ENCODE assay signal across 25 cellular contexts in genomic region chr1:31906557-31906956, GRCh38.
"Had no signal": no experiment of that assay in that cellular context is flagged by ENCODE, and none has a peak within 500 bp of the region (broad histone marks: within the 10 kb centered on the region; RNA-seq: fewer than 3 reads in every experiment).

No MANE protein-coding gene starts in this region.

- H3K4me3 ChIP-seq: esophagus muscularis mucosa, heart right ventricle, left lung, lung, pancreas, prostate gland, skin epidermis, thoracic aorta, uterus had no signal

- H3K4me1 ChIP-seq: prostate gland, uterus had no signal

- H3K4me3 Mint-ChIP-seq: activated CD4-positive, alpha-beta T cell treated with anti-CD3 and anti-CD28 coated beads for 36 hours; stimulated activated effector memory CD8-positive, alpha-beta T cell treated with anti-CD3 and anti-CD28 coated beads, Interleukin-12 subunit alpha, Interleukin-12 subunit beta, amount 100 ng/mL, for 72 hours; stimulated activated naive CD8-positive, alpha-beta T cell treated with anti-CD3 and anti-CD28 coated beads, Interleukin-15, Interleukin-2, amounts not matched to agents 100 ng/mL and 50 ng/mL, for 24 hours had no signal

- H3K9me3 Mint-ChIP-seq: stimulated activated effector memory CD8-positive, alpha-beta T cell treated with anti-CD3 and anti-CD28 coated beads, Interleukin-12 subunit alpha, Interleukin-12 subunit beta, amount 100 ng/mL, for 72 hours; stimulated activated naive CD8-positive, alpha-beta T cell treated with anti-CD3 and anti-CD28 coated beads, Interleukin-15, Interleukin-2, amounts not matched to agents 100 ng/mL and 50 ng/mL, for 24 hours had no signal

- H3K27me3 ChIP-seq: esophagus muscularis mucosa, heart right ventricle, left lung, pancreas, uterus had no signal

- H3K27me3 Mint-ChIP-seq: activated CD4-positive, alpha-beta T cell treated with anti-CD3 and anti-CD28 coated beads for 36 hours; stimulated activated naive CD8-positive, alpha-beta T cell treated with anti-CD3 and anti-CD28 coated beads, Interleukin-15, Interleukin-2, amounts not matched to agents 100 ng/mL and 50 ng/mL, for 24 hours had no signal

- H3K27ac ChIP-seq: esophagus muscularis mucosa, heart right ventricle, pancreas, prostate gland, skin epidermis, thoracic aorta, uterus had no signal

- H3K36me3 ChIP-seq: prostate gland, uterus had no signal

- DNase-seq: activated CD4-positive, alpha-beta T cell treated with anti-CD3 and anti-CD28 coated beads for 36 hours; activated CD4-positive, CD25-positive, alpha-beta regulatory T cell; activated CD8-positive, alpha-beta memory T cell treated with anti-CD3 and anti-CD28 coated beads for 24 hours; activated gamma-delta T cell treated with Interleukin-2 at 50 U/mL for 16 hours; amygdala; central memory CD4-positive, alpha-beta T cell; foreskin melanocyte; heart right ventricle; kidney glomerular epithelial cell; left lung; mesendoderm; nucleus accumbens; pancreas; retina; stimulated activated CD4-positive, alpha-beta T cell treated with anti-CD3 and anti-CD28 coated beads, Interleukin-12 subunit alpha, Interleukin-12 subunit beta, amount 100 ng/mL, for 4 hours; stimulated activated CD4-positive, alpha-beta T cell treated with anti-CD3 and anti-CD28 coated beads, Interleukin-4, amount 100 ng/mL, for 1 hour; trophoblast cell; uterus had no signal

- H3K9me3 ChIP-seq: esophagus muscularis mucosa, left lung, pancreas, prostate gland, thoracic aorta, uterus had no signal
